In the genomic region with DNA sequence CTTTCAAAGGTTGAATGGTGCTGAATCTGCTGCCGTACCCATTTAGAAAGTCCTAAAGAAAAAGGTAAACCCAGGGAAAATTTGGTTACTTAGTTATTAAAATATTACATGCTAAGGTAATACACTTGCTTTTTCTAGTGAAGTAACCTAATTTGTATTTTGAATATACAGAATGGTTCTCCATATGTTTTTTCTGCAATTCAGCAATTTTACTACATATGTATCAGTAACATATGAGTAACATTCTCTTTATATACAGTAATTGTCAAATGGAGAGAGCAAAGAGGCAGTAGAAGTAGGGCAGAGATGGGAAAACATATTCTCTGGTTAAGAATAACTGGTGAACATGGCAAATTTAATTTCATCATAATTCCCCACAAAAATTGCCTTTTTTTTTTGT, we compare ENCODE assay signal across 30 cellular contexts.
"Had no signal": no experiment of that assay in that cellular context is flagged by ENCODE, and none has a peak within 500 bp of the region (broad histone marks: within the 10 kb centered on the region; RNA-seq: fewer than 3 reads in every experiment).

No MANE protein-coding gene starts in this region.

- DNase-seq: naive thymus-derived CD8-positive, alpha-beta T cell; nephron progenitor cell; nucleus accumbens; ovary; posterior cingulate gyrus; psoas muscle; right cardiac atrium; spleen; stimulated activated CD4-positive, alpha-beta T cell treated with anti-CD3 and anti-CD28 coated beads, Interleukin-12 subunit alpha, Interleukin-12 subunit beta, amount 100 ng/mL, for 4 hours; stimulated activated CD4-positive, alpha-beta T cell treated with anti-CD3 and anti-CD28 coated beads, Interleukin-1b, Interleukin-23, amount 100 ng/mL, for 48 hours; stimulated activated CD4-positive, alpha-beta T cell treated with anti-CD3 and anti-CD28 coated beads, Interleukin-4, amount 100 ng/mL, for 1 hour; stimulated activated CD4-positive, alpha-beta T cell treated with anti-CD3 and anti-CD28 coated beads, Interleukin-4, amount 100 ng/mL, for 4 hours; stimulated activated CD8-positive, alpha-beta memory T cell treated with anti-CD3 and anti-CD28 coated beads, Interleukin-4, amount 100 ng/mL, for 48 hours; stimulated activated naive CD4-positive, alpha-beta T cell; stimulated activated naive CD8-positive, alpha-beta T cell treated with anti-CD3 and anti-CD28 coated beads, Interleukin-15, amount 100 ng/mL, for 72 hours; stimulated activated naive CD8-positive, alpha-beta T cell treated with anti-CD3 and anti-CD28 coated beads, Interleukin-15, Interleukin-2, amounts not matched to agents 100 U/mL and 50 U/mL, for 24 hours; substantia nigra; testis; tibial artery; transverse colon; upper lobe of right lung; uterus had no signal

- H2AFZ ChIP-seq: parathyroid adenoma had no signal

- H3K4me1 ChIP-seq: parathyroid adenoma, psoas muscle, spleen, suprapubic skin, testis, tibial artery, transverse colon, upper lobe of right lung, uterus had no signal

- H3K79me2 ChIP-seq: parathyroid adenoma had no signal

- H3K9ac ChIP-seq: parathyroid adenoma had no signal

- H3K4me3 ChIP-seq: ovary, psoas muscle, skin epidermis, smooth muscle cell, spleen, suprapubic skin, testis, tibial artery, transverse colon, upper lobe of right lung, uterus had no signal

- H3K36me3 ChIP-seq: ovary, suprapubic skin, tibial artery, transverse colon, upper lobe of right lung, uterus had no signal

- H3K9me3 ChIP-seq: neutrophil, ovary, psoas muscle, suprapubic skin, testis, tibial artery, transverse colon, upper lobe of right lung, uterus had no signal

- ATAC-seq: naive thymus-derived CD8-positive, alpha-beta T cell; natural killer cell treated with Interleukin-12 subunit alpha and Interleukin-12 subunit beta and Interleukin-15 and Interleukin-18, amount 100 ng/mL, for 72 hours; psoas muscle; right cardiac atrium; sciatic nerve; stimulated activated memory B cell treated with anti-CD40 and anti-IgM and Interleukin-4, amounts not matched to agents 10 μg/mL and 1 μg/mL and 100 μg/mL, for 72 hours; stimulated activated naive CD8-positive, alpha-beta T cell treated with anti-CD3 and anti-CD28 coated beads, Interleukin-15, amount 100 ng/mL, for 72 hours; stimulated activated naive CD8-positive, alpha-beta T cell treated with anti-CD3 and anti-CD28 coated beads, Interleukin-15, Interleukin-2, amounts not matched to agents 100 U/mL and 50 U/mL, for 24 hours; upper lobe of right lung had no signal

- H3K4me2 ChIP-seq: smooth muscle cell had no signal

- H3K27me3 ChIP-seq: neutrophil, ovary, spleen, suprapubic skin, testis, tibial artery, transverse colon, upper lobe of right lung, uterus had no signal

- H3K27ac ChIP-seq: neutrophil, ovary, parathyroid adenoma, psoas muscle, skin epidermis, spleen, suprapubic skin, testis, tibial artery, transverse colon, upper lobe of right lung, uterus had no signal
